In the genomic region with DNA sequence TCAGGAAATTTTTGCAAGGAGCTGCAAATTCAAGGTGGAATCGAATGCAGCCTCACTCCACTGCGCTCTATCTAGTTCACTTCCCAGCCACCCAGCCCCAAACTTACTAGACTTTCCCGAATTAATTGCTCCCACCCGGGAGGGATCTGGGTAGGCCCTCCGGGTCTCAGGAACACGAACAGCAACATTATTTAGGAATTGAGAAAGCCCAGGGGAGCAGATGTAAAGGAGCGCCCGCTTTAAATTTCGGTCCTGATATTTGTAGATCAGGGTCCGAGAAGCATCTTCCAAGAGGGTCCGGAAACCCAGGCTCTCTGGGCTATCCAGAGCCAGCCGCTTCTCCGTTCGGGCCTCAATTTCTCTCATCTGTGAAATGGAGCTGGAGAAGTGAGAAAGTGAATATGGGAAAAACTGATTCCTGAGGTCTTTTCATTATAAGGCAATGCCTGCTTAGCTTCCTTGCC, we compare ENCODE assay signal across 8 cellular contexts. TPM values are rescaled to one million over a fixed set of nuclear protein-coding genes. Genes with fewer than 3 reads are reported as not detected.
DNase-seq lines count a peak whose midpoint lies in the region; ATAC-seq, FAIRE-seq and TF ChIP-seq lines count a peak whose summit lies in the region.

No MANE protein-coding gene starts in this region.

- no peaks in the 10 kb centered on the region for H3K9me3 Mint-ChIP-seq in memory B cell

- TF ChIP-seq RAD21 in GM12878 (IDR thresholded peaks at IDR 0.05; ENCODE audit: insufficient read depth, low read depth, low read length) = no peak

- no TSS peak for BruUV-seq in GM12878 (replicated peaks; lab: Mats Ljungman, UMichigan)

- no peak for FAIRE-seq in GM12878 (lab: Jason Lieb, UNC)

- no peak overlapping the region for H3K9ac ChIP-seq in GM12878 (ENCODE audit: control insufficient read depth, insufficient read depth, low read length)

- intact Hi-C loops in heart left ventricle (cut with DNase I) (loop anchor here in 5 of 10 donors (1.0 to 2.0 kb wide), 3 partner anchors 8 to 32 kb away; no protein-coding TSS in a partner anchor), Right ventricle myocardium inferior (cut with DNase I) (loop anchor here (2.0 kb wide), 1 partner anchor 32 kb away; no protein-coding TSS in a partner anchor), GM12878 (cut with micrococcal nuclease; ENCODE audit: unreplicated experiment) (no loop called here), uterus (cut with DNase I; ENCODE audit: low total_unique reads) (no loop called here)

- TF ChIP-seq POLR2A in heart left ventricle (IDR thresholded peaks at IDR 0.05) = no peak
- TF ChIP-seq POLR2A in GM12878 (IDR thresholded peaks at IDR 0.05; ENCODE audit: low read depth, low read length) = no peak
- TF ChIP-seq POLR2A in uterus (IDR thresholded peaks at IDR 0.05) = no peak

- CTCF ChIA-PET in GM12878 (lab: Yijun Ruan, JAX) = interaction anchor here (0.7 to 18.6 kb wide), 8 partner anchors 8 to 1131 kb away, joined by 3 to 958 read pairs (median 4); no protein-coding TSS in a partner anchor

- no peaks in the 10 kb centered on the region for H3K9me3 ChIP-seq in heart left ventricle
- H3K9me3 ChIP-seq in GM12878 (replicated peaks; ENCODE audit: control insufficient read depth, insufficient read depth, low read length) = no peaks in the 10 kb centered on the region; the same call in 2 of the 3 replicates
- H3K9me3 ChIP-seq in uterus = no peaks in the 10 kb centered on the region

- no peaks in the 10 kb centered on the region for H4K20me1 ChIP-seq in GM12878 (ENCODE audit: control insufficient read depth, insufficient read depth)

- RAD21 ChIA-PET in GM12878 (lab: Charles Lee; ENCODE audit: unreplicated experiment) = interaction anchor here (1.0 to 1.9 kb wide), 6 partner anchors 8 to 119 kb away, joined by 3 to 15 read pairs (median 6); no protein-coding TSS in a partner anchor

- SMC1A ChIA-PET in GM12878 (lab: Charles Lee; ENCODE audit: uncharacterized antibody, unreplicated experiment) = interaction anchor here (0.9 to 2.2 kb wide), 12 partner anchors 9 to 120 kb away, joined by 3 to 12 read pairs (median 4); no protein-coding TSS in a partner anchor

- ATAC-seq in heart left ventricle (no peak), Right ventricle myocardium inferior (no peak), GM12878 (peak; percentile 2; the same call in 2 of the 3 replicates), memory B cell (ENCODE audit: low read depth) (peak; percentile 2), HG02885 (IDR thresholded peaks at IDR 0.05; ENCODE audit: poor library complexity, unreplicated experiment) (no peak)

- H2AFZ ChIP-seq in GM12878 (ENCODE audit: control insufficient read depth, low read depth, low read length) = 0 out of 2 replicates have a peak overlapping the region, but pooled peaks have one; percentile 82

- H3K27me3 ChIP-seq in heart left ventricle (peaks cover 0 to 14% (median 0%) of the 10 kb centered on the region in 9 donors), GM12878 (replicated peaks in 1 of 2; ENCODE audit: control insufficient read depth in 2 of 2, insufficient read depth in 2 of 2, low read length in 1 of 2) (peaks cover 10 to 18% of the 10 kb centered on the region in 2 experiments), uterus (peaks cover 0 to 5% of the 10 kb centered on the region in 2 donors)

- H3K4me3 ChIP-seq in heart left ventricle (peak overlapping the region; percentile 58 to 91 (median 74)), GM12878 (peak overlapping the region; percentile 64), uterus (peak overlapping the region; percentile 47 to 63)

- H3K4me2 ChIP-seq in GM12878 (ENCODE audit: control insufficient read depth, insufficient read depth) = peak overlapping the region; percentile 85

- H3K27ac Mint-ChIP-seq in memory B cell = peak overlapping the region; percentile 87

- H3K27ac ChIP-seq in heart left ventricle (peak overlapping the region; percentile 83 to 96 (median 92)), GM12878 (ENCODE audit: control insufficient read depth, insufficient read depth) (no peak overlapping the region), uterus (peak overlapping the region; percentile 60 to 80)

- in situ Hi-C loops in GM12878 (cut with MboI) = loop anchor here (5.0 kb wide), 1 partner anchor 32 kb away; no protein-coding TSS in a partner anchor

- POLR2A ChIA-PET in GM12878 (lab: Charles Lee) = interaction anchor here (0.9 to 2.0 kb wide), 5 partner anchors 11 to 135 kb away, joined by 3 to 16 read pairs (median 4); no protein-coding TSS in a partner anchor

- H3K36me3 ChIP-seq in heart left ventricle (peaks cover 0 to 13% (median 0%) of the 10 kb centered on the region in 9 donors), GM12878 (ENCODE audit: control insufficient read depth in 2 of 2, insufficient read depth in 2 of 2, low read length in 1 of 2) (no peaks in the 10 kb centered on the region), uterus (no peaks in the 10 kb centered on the region)

- H3K4me3 Mint-ChIP-seq in memory B cell = peak overlapping the region; percentile 96

- peaks cover 16% of the 10 kb centered on the region for H3K4me1 Mint-ChIP-seq in memory B cell

- H3K79me2 ChIP-seq in GM12878 (ENCODE audit: control insufficient read depth, insufficient read depth, low read length) = no peaks in the 10 kb centered on the region

- peaks cover 11% of the 10 kb centered on the region for H3K27me3 Mint-ChIP-seq in memory B cell

- whole genome bisulfite sequencing in heart left ventricle, 4 donors = 0 to 3% (median 1%) methylated on average over 14 of the region's 14 CpGs
- 0% methylated on average over 14 of the region's 14 CpGs for WGBS in GM12878 (ENCODE audit: insufficient coverage, insufficient replicate concordance, low lambda C conversion rate, missing lambda C conversion rate)

- TF ChIP-seq CTCF in heart left ventricle (IDR thresholded peaks at IDR 0.05) (no peak), GM12878 (IDR thresholded peaks at IDR 0.05 in 2 of 3, conservative IDR thresholded peaks at IDR 0.05 in 1 of 3; ENCODE audit: control insufficient read depth in 2 of 3, extremely low read depth in 1 of 3, insufficient read depth in 1 of 3, low read depth in 3 of 3, low read length in 3 of 3) (no peak), uterus (IDR thresholded peaks at IDR 0.05) (no peak)

- H3K4me1 ChIP-seq in heart left ventricle (peaks cover 0 to 56% (median 24%) of the 10 kb centered on the region in 12 donors), GM12878 (ENCODE audit: control insufficient read depth, insufficient read depth, low read length) (peaks cover 21% of the 10 kb centered on the region), uterus (peaks cover 0 to 5% of the 10 kb centered on the region in 2 donors)

- no peak for TF ChIP-seq EP300 in GM12878 (IDR thresholded peaks at IDR 0.05; ENCODE audit: borderline replicate concordance in 1 of 2, control insufficient read depth in 1 of 2, low read depth in 2 of 2, low read length in 2 of 2)

- H3K36me3 Mint-ChIP-seq in memory B cell = peaks cover 1% of the 10 kb centered on the region

- no peak for DNase-seq in heart left ventricle
- DNase-seq in Right ventricle myocardium inferior (ENCODE audit: missing footprints) = no peak
- DNase-seq in GM12878 (ENCODE audit: low read depth, low spot score) = no peak
- DNase-seq in memory B cell (ENCODE audit: low spot score in 2 of 2) = no peak
- DNase-seq in uterus = no peak
- no peak for DNase-seq in iPS-NIHi7 (ENCODE audit: extremely low spot score)
- DNase-seq in 8988T = no peak

RNA-seq across cellular contexts. Expression of a gene that starts 0.5 kb away (rescaled TPM):
- 100 to 1,000 TPM in 6 of 9 donors, 10 to 100 TPM in 3; 72.4 to 619 (median 112) TPM for total RNA-seq in heart left ventricle
- polyA plus RNA-seq in heart left ventricle = 100 to 1,000 TPM; 140 to 327 TPM
- total RNA-seq in Right ventricle myocardium inferior = 98.9 TPM
- total RNA-seq in GM12878 (2013; cell fraction: nucleolus; rRNA removed) = 0.56 and 1.1 TPM in 2 replicates
- 0.38 and 0.56 TPM in 2 replicates for total RNA-seq in GM12878 (2014; rRNA removed)
- 0.13 and 0.14 TPM in 2 replicates for total RNA-seq in GM12878 (2014; rRNA removed; fragmentation: Illumina TruSeq; extraction: Trizol)
- total RNA-seq in GM12878 (2021) = 0.49 and 1.0 TPM in 2 replicates
- not detected for polyA plus RNA-seq in GM12878 (2011; ENCODE audit: low read depth)
- polyA plus RNA-seq in GM12878 (2011; rRNA removed) = 0.31 TPM in 1 of 2 replicates, not detected in the other
- polyA plus RNA-seq in GM12878 (2011; cell fraction: cytosol; rRNA removed) = 1.1 and 1.2 TPM in 2 replicates
- polyA plus RNA-seq in GM12878 (2011; cell fraction: nucleus; rRNA removed) = 1.2 and 1.7 TPM in 2 replicates
- polyA plus RNA-seq in GM12878 (2012) = 0.15 and 0.21 TPM in 2 replicates
- not detected in 2 replicates for polyA plus RNA-seq in GM12878 (2014; fragmentation: Illumina TruSeq; extraction: Trizol)
- polyA plus RNA-seq in GM12878 (2014; fragmentation: Nextera tagmentation; extraction: Ambion mirVana) = under 1 TPM in 1 of 2 experiments, not detected in 1; 0.09 TPM
- polyA plus RNA-seq in GM12878 (2014; rRNA removed) = 0.46 and 0.71 TPM in 2 replicates
- polyA plus RNA-seq in GM12878 (2016; fragmentation: Nextera tagmentation; extraction: Ambion mirVana) = 1 to 10 TPM in 1 of 2 experiments, under 1 TPM in 1; 0.87 to 1.3 TPM
- 0.62 TPM in 1 of 2 replicates, not detected in the other for polyA minus RNA-seq in GM12878 (2011; rRNA and poly(A)+ RNA removed)
- polyA minus RNA-seq in GM12878 (2011; cell fraction: cytosol; rRNA and poly(A)+ RNA removed) = 8.9 and 10.8 TPM in 2 replicates
- polyA minus RNA-seq in GM12878 (2011; cell fraction: nucleus; rRNA and poly(A)+ RNA removed) = 1.7 and 4.2 TPM in 2 replicates
- 100 to 1,000 TPM; 364 to 646 (median 505) TPM for total RNA-seq in uterus

RNA-seq across cellular contexts. Expression of a gene that starts 33.1 kb away (rescaled TPM):
- total RNA-seq in heart left ventricle (10 to 100 TPM in 5 of 9 donors, 1 to 10 TPM in 4; 5.7 to 29.4 (median 10.6) TPM), Right ventricle myocardium inferior (7.1 TPM), GM12878 (2014; rRNA removed) (not detected in 2 replicates), GM12878 (2014; rRNA removed; fragmentation: Illumina TruSeq; extraction: Trizol) (not detected in 2 replicates), GM12878 (2021) (not detected in 2 replicates), uterus (1 to 10 TPM in 2 of 4 donors, not detected in 2; 5.1 to 8.4 TPM)
- polyA plus RNA-seq in heart left ventricle (10 to 100 TPM; 13.6 to 42.8 TPM), GM12878 (2011; rRNA removed) (not detected in 2 replicates), GM12878 (2014; fragmentation: Illumina TruSeq; extraction: Trizol) (not detected in 2 replicates), GM12878 (2014; fragmentation: Nextera tagmentation; extraction: Ambion mirVana) (not detected), GM12878 (2014; rRNA removed) (0.34 TPM in 1 of 2 replicates, not detected in the other), GM12878 (2016; fragmentation: Nextera tagmentation; extraction: Ambion mirVana) (not detected)
- not detected in 2 replicates for total RNA-seq in GM12878 (2013; cell fraction: nucleolus; rRNA removed)
- polyA plus RNA-seq in GM12878 (2011; ENCODE audit: low read depth) = not detected
- 0.12 and 0.19 TPM in 2 replicates for polyA plus RNA-seq in GM12878 (2011; cell fraction: cytosol; rRNA removed)
- polyA plus RNA-seq in GM12878 (2011; cell fraction: nucleus; rRNA removed) = not detected in 2 replicates
- 0.25 and 0.34 TPM in 2 replicates for polyA plus RNA-seq in GM12878 (2012)
- polyA minus RNA-seq in GM12878 (2011; rRNA and poly(A)+ RNA removed) = not detected in 2 replicates
- not detected in 2 replicates for polyA minus RNA-seq in GM12878 (2011; cell fraction: cytosol; rRNA and poly(A)+ RNA removed)
- polyA minus RNA-seq in GM12878 (2011; cell fraction: nucleus; rRNA and poly(A)+ RNA removed) = not detected in 2 replicates

Comparison
In these comparisons a context has a peak if more than half of its experiments do, and no peak if none do; other contexts are left out.
1. ATAC-seq: peak in GM12878 (single experiment) and memory B cell (single experiment); none in heart left ventricle (0 of 4), Right ventricle myocardium inferior (single experiment) and HG02885 (single experiment).
2. RNA of a gene that starts 0.5 kb away (total RNA-seq): 364 to 646 TPM in uterus, 72.4 to 619 TPM in heart left ventricle and 98.9 TPM in Right ventricle myocardium inferior (single experiment); 0.13 to 1.1 TPM in GM12878; every median in the first group is over 10 times any median in the second.
3. Peak in every context shown above with its lines, with median percentiles within 50 percentile points of each other: H3K4me3 ChIP-seq.